1 cellular context compared by ENCODE assay signal in genomic region chr12:54259194-54260011, GRCh38.
TF ChIP-seq lines count a peak whose summit lies in the region.

No MANE protein-coding gene starts in this region.

TF ChIP-seq in HEK293, 187 proteins besides CTCF, POLR2A, EP300 and RAD21 (continued from another document and continues in another):
- TF ChIP-seq ZNF529 (tag by site-specific recombination; IDR thresholded peaks at IDR 0.05; ENCODE audit: insufficient replicate concordance) (no peak), ZNF664 (tag by site-specific recombination; IDR thresholded peaks at IDR 0.05) (no peak), ZBTB48 (tag by site-specific recombination; IDR thresholded peaks at IDR 0.05) (no peak), ZNF10 (tag by site-specific recombination; IDR thresholded peaks at IDR 0.05) (no peak), KLF7 (tag by site-specific recombination; IDR thresholded peaks at IDR 0.05; ENCODE audit: borderline replicate concordance) (no peak), ZNF747 (tag by site-specific recombination; IDR thresholded peaks at IDR 0.05) (no peak), ZNF561 (tag by site-specific recombination; IDR thresholded peaks at IDR 0.05; ENCODE audit: borderline replicate concordance) (peak; percentile 70; the same call in 1 of the 2 replicates), ZNF670 (tag by site-specific recombination; IDR thresholded peaks at IDR 0.05; ENCODE audit: low read depth) (no peak), SCRT2 (tag by site-specific recombination; IDR thresholded peaks at IDR 0.05) (no peak), SP3 (tag by site-specific recombination; IDR thresholded peaks at IDR 0.05) (no peak), ZNF211 (tag by site-specific recombination; IDR thresholded peaks at IDR 0.05; ENCODE audit: low read depth) (no peak), ZNF768 (tag by site-specific recombination; IDR thresholded peaks at IDR 0.05) (no peak), SP7 (tag by site-specific recombination; IDR thresholded peaks at IDR 0.05) (peak; percentile 9; the same call in 1 of the 2 replicates), ZSCAN30 (tag by site-specific recombination; IDR thresholded peaks at IDR 0.05) (no peak), GLIS2 (tag by site-specific recombination; IDR thresholded peaks at IDR 0.05) (peak; percentile 76), ZNF518A (tag by site-specific recombination; conservative IDR thresholded peaks at IDR 0.05; ENCODE audit: low read depth) (no peak), ZNF221 (tag by site-specific recombination; IDR thresholded peaks at IDR 0.05; ENCODE audit: borderline replicate concordance) (no peak), ZNF501 (tag by site-specific recombination; IDR thresholded peaks at IDR 0.05) (no peak), ZNF629 (tag by site-specific recombination; IDR thresholded peaks at IDR 0.05) (no peak), PBX3 (CRISPR knock-in tag; IDR thresholded peaks at IDR 0.05) (no peak), HOXD13 (CRISPR knock-in tag; IDR thresholded peaks at IDR 0.05; ENCODE audit: borderline replicate concordance) (no peak), ZNF610 (tag by site-specific recombination; IDR thresholded peaks at IDR 0.05; ENCODE audit: borderline replicate concordance) (no peak), HOXA7 (CRISPR knock-in tag; IDR thresholded peaks at IDR 0.05; ENCODE audit: borderline replicate concordance) (no peak), ZNF404 (tag by site-specific recombination; IDR thresholded peaks at IDR 0.05) (no peak), ZNF239 (tag by site-specific recombination; IDR thresholded peaks at IDR 0.05) (no peak), YY2 (tag by site-specific recombination; IDR thresholded peaks at IDR 0.05) (no peak), ZNF184 (tag by site-specific recombination; IDR thresholded peaks at IDR 0.05) (no peak), ZFP41 (tag by site-specific recombination; IDR thresholded peaks at IDR 0.05; ENCODE audit: borderline replicate concordance) (no peak), ZNF138 (tag by site-specific recombination; IDR thresholded peaks at IDR 0.05; ENCODE audit: borderline replicate concordance) (no peak), PRDM6 (tag by site-specific recombination; IDR thresholded peaks at IDR 0.05) (no peak), INSM2 (tag by site-specific recombination; IDR thresholded peaks at IDR 0.05) (0 out of 2 replicates have a peak, but pooled peaks have one; percentile 6), ZNF292 (tag by site-specific recombination; IDR thresholded peaks at IDR 0.05; ENCODE audit: borderline replicate concordance, low read depth) (no peak), ZNF654 (tag by site-specific recombination; IDR thresholded peaks at IDR 0.05; ENCODE audit: low read depth) (no peak), ZNF366 (tag by site-specific recombination; conservative IDR thresholded peaks at IDR 0.05) (peak; percentile 61), ZNF26 (tag by site-specific recombination; IDR thresholded peaks at IDR 0.05) (no peak), ZSCAN23 (tag by site-specific recombination; IDR thresholded peaks at IDR 0.05) (no peak), ZNF266 (tag by site-specific recombination; IDR thresholded peaks at IDR 0.05; ENCODE audit: low read depth) (no peak), REST (tag by site-specific recombination; IDR thresholded peaks at IDR 0.05) (no peak), ZNF596 (tag by site-specific recombination; IDR thresholded peaks at IDR 0.05) (no peak), ZNF510 (tag by site-specific recombination; IDR thresholded peaks at IDR 0.05; ENCODE audit: insufficient replicate concordance) (no peak), YY1 (tag by site-specific recombination; IDR thresholded peaks at IDR 0.05) (peak; percentile 61; the same call in 1 of the 2 replicates), ZNF677 (tag by site-specific recombination; IDR thresholded peaks at IDR 0.05) (no peak), EGR2 (tag by site-specific recombination; IDR thresholded peaks at IDR 0.05; ENCODE audit: low read depth) (no peak), ZNF585B (tag by site-specific recombination; IDR thresholded peaks at IDR 0.05) (no peak), KLF16 (tag by site-specific recombination; IDR thresholded peaks at IDR 0.05) (0 out of 2 replicates have a peak, but pooled peaks have one; percentile 15), PRDM10 (tag by site-specific recombination; IDR thresholded peaks at IDR 0.05) (peak; percentile 98), HOXC10 (CRISPR knock-in tag; IDR thresholded peaks at IDR 0.05) (no peak), ZNF174 (tag by site-specific recombination; IDR thresholded peaks at IDR 0.05) (no peak), ZNF335 (tag by site-specific recombination; conservative IDR thresholded peaks at IDR 0.05) (peak; percentile 81)
